Comparison of ENCODE assay signal across 8 cellular contexts in the genomic region with DNA sequence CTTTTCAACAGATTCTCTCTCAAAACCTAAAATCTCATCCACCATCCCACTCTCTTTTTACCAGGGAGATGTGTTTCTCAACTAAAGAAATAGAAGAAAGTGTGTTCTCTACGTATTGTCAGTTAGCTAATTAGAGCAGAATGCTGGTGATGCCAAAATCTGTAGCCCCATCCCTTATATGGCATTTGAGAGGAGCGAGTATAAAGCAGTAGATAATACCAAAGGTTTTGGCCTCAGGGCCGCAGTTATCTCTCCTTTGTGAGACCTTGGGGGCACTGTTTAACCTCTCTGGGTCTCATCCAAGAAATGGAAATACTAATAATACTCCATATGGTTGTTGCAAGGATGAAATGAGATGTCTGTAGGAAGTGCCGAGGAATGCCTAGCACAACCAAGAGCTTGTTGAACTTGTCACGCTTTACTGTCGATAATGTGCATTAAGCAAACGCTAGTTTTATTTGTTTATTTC. TPM values are rescaled to one million over a fixed set of nuclear protein-coding genes. Genes with fewer than 3 reads are reported as not detected.
DNase-seq lines count a peak whose midpoint lies in the region; ATAC-seq and TF ChIP-seq lines count a peak whose summit lies in the region.

No MANE protein-coding gene starts in this region.

- H3F3A ChIP-seq in OCI-LY1 (ENCODE audit: insufficient read depth, low read length): no peaks in the 10 kb centered on the region

- H3K27me3 Mint-ChIP-seq in endothelial cell (ENCODE audit: unreplicated experiment) (peaks cover 7% of the 10 kb centered on the region), nephron progenitor cell (ENCODE audit: low read depth, poor library complexity) (peaks cover 21% of the 10 kb centered on the region)

- peak overlapping the region; percentile 77 for H3K4me3 ChIP-seq in GM12865 (ENCODE audit: low read depth, low read length)
- peak overlapping the region; percentile 86 for H3K4me3 ChIP-seq in H7 (ENCODE audit: insufficient read depth, low read depth, low read length)
- H3K4me3 ChIP-seq in OCI-LY1 (ENCODE audit: low read depth, low read length, poor library complexity, severe bottlenecking): peak overlapping the region; percentile 75

- H3K4me1 Mint-ChIP-seq in endothelial cell (ENCODE audit: unreplicated experiment) (peaks cover 22% of the 10 kb centered on the region), nephron progenitor cell (peaks cover 28% of the 10 kb centered on the region)

- peak overlapping the region; percentile 15 for H3K27ac Mint-ChIP-seq in endothelial cell (ENCODE audit: unreplicated experiment)
- H3K27ac Mint-ChIP-seq in nephron progenitor cell: no peak overlapping the region

- H3K79me2 ChIP-seq in OCI-LY1 (ENCODE audit: insufficient read depth, low read length): peaks cover 41% of the 10 kb centered on the region

- peak overlapping the region; percentile 77 for H2AFZ ChIP-seq in OCI-LY1 (ENCODE audit: low read length)

- peaks cover 36% of the 10 kb centered on the region for H3K4me1 ChIP-seq in OCI-LY1 (ENCODE audit: insufficient read depth, low read length, severe bottlenecking)

- H3K36me3 ChIP-seq in H7 (replicated peaks; ENCODE audit: control insufficient read depth, insufficient read depth, low read length) (peaks cover 4% of the 10 kb centered on the region), OCI-LY1 (ENCODE audit: insufficient read depth, low read length) (peaks cover 27% of the 10 kb centered on the region)

- H3K4me3 Mint-ChIP-seq in endothelial cell (ENCODE audit: unreplicated experiment): peak overlapping the region; percentile 100
- peak overlapping the region; percentile 99 for H3K4me3 Mint-ChIP-seq in nephron progenitor cell

- no peak for DNase-seq in GM12865 (ENCODE audit: low read depth)
- DNase-seq in H7: peak; percentile 43
- no peak for DNase-seq in endothelial cell (ENCODE audit: low spot score)
- DNase-seq in nephron progenitor cell: no peak
- no peak for DNase-seq in activated CD8-positive, alpha-beta memory T cell treated with anti-CD3 and anti-CD28 coated beads, Interleukin-2, amount 50 U/mL, for 48 hours
- DNase-seq in effector CD4-positive, alpha-beta T cell: no peak

- H3K36me3 Mint-ChIP-seq in endothelial cell (ENCODE audit: low read depth, unreplicated experiment): peaks cover 13% of the 10 kb centered on the region
- peaks cover 23% of the 10 kb centered on the region for H3K36me3 Mint-ChIP-seq in nephron progenitor cell (ENCODE audit: low read depth)

- peak overlapping the region; percentile 76 for H3K9ac ChIP-seq in OCI-LY1 (ENCODE audit: low read length)

- H3K27me3 ChIP-seq in H7 (ENCODE audit: control insufficient read depth, insufficient read depth, low read length): no peaks in the 10 kb centered on the region; the same call in 1 of the 2 replicates
- H3K27me3 ChIP-seq in OCI-LY1 (ENCODE audit: insufficient read depth, low read length): no peaks in the 10 kb centered on the region

- no peak for TF ChIP-seq CTCF in GM12865 (IDR thresholded peaks at IDR 0.05; ENCODE audit: insufficient read depth, low read depth, low read length, missing control alignments)
- peak; percentile 11; the same call in 1 of the 2 replicates for TF ChIP-seq CTCF in OCI-LY1 (IDR thresholded peaks at IDR 0.05; ENCODE audit: low read length)
- TF ChIP-seq CTCF in endothelial cell (IDR thresholded peaks at IDR 0.05; ENCODE audit: unreplicated experiment): no peak
- no peak for TF ChIP-seq CTCF in nephron progenitor cell (IDR thresholded peaks at IDR 0.05)

- H3K9me2 ChIP-seq in OCI-LY1 (ENCODE audit: low read depth, low read length): no peaks in the 10 kb centered on the region

- H3K9me3 Mint-ChIP-seq in endothelial cell (ENCODE audit: unreplicated experiment) (no peaks in the 10 kb centered on the region), nephron progenitor cell (peaks cover 5% of the 10 kb centered on the region)

- ATAC-seq in HG03139 (IDR thresholded peaks at IDR 0.05; ENCODE audit: unreplicated experiment): no peak

- peak overlapping the region; percentile 33 for H3K27ac ChIP-seq in OCI-LY1 (ENCODE audit: low read depth, low read length, poor library complexity, severe bottlenecking)

- H3K4me2 ChIP-seq in OCI-LY1 (ENCODE audit: low read length): peak overlapping the region; percentile 93

- H4K20me1 ChIP-seq in OCI-LY1 (ENCODE audit: insufficient read depth, low read length): no peaks in the 10 kb centered on the region

- no peaks in the 10 kb centered on the region for H3K9me3 ChIP-seq in OCI-LY1 (ENCODE audit: low read length)

RNA-seq across cellular contexts. Expression of a gene that starts 0.5 kb away (rescaled TPM):
- total RNA-seq in H7 (2014; rRNA removed; shearing (Covaris generic)): 58.5 and 65.1 TPM in 2 replicates
- total RNA-seq in endothelial cell (ENCODE audit: unreplicated experiment): 89.9 TPM
